ENCODE assay signal across 8 cellular contexts in the genomic region with DNA sequence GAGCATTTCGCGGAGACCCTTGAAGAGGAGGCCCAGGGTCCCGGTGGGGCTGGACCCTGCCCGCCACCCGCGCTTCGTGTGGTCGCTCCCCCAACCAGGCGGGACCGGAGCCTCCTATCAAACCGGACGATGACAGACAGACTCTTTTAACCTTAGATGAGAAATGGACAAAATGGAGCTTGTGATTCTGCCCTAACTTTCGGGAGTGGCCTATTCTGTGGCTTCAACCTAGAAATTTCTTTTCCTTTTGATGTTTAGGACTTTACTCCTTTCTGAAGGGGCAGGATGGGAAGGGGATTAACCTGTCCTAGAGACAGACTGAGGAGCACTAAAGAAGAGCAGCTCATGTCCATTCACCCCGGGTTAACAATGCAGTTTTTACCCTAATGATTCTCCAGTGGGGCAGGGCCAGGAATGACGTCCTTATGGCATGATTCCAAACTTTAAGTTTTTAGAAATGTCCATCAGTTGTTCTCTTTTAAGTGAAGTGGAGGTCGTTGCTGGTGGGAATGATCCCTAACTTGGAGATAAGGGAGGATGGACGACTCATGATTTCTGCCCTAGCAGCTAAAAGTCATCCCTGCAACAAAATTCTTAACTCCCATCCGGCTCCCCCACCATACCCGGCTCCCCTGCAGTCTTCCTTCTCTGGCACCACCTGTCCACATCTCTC. TPM values are rescaled to one million over a fixed set of nuclear protein-coding genes. Genes with fewer than 3 reads are reported as not detected.
A peak's percentile ranks its signal among the peaks of the same experiment; 100 is the strongest.
DNase-seq lines count a peak whose midpoint lies in the region; ATAC-seq and TF ChIP-seq lines count a peak whose summit lies in the region.

No MANE protein-coding gene starts in this region.

- no peaks in the 10 kb centered on the region for H3K9me3 Mint-ChIP-seq in activated CD4-positive, alpha-beta memory T cell treated with anti-CD3 and anti-CD28 coated beads for 36 hours

- H3K27me3 ChIP-seq in gastroesophageal sphincter: no peaks in the 10 kb centered on the region
- H3K27me3 ChIP-seq in ovary: no peaks in the 10 kb centered on the region

- H3K4me1 ChIP-seq in gastroesophageal sphincter: peaks cover 0 to 18% (median 3%) of the 10 kb centered on the region in 3 donors
- H3K4me1 ChIP-seq in ovary (ENCODE audit: insufficient read depth): peaks cover 3% of the 10 kb centered on the region

- ATAC-seq in HG03342 (IDR thresholded peaks at IDR 0.05; ENCODE audit: unreplicated experiment) (peak; percentile 1), gastroesophageal sphincter (no peak), GM18907 (IDR thresholded peaks at IDR 0.05; ENCODE audit: unreplicated experiment) (no peak)

- H3K36me3 ChIP-seq in gastroesophageal sphincter: peaks cover 0 to 24% of the 10 kb centered on the region in 2 donors
- H3K36me3 ChIP-seq in ovary: no peaks in the 10 kb centered on the region

- peak overlapping the region; percentile 89 for H3K27ac Mint-ChIP-seq in activated CD4-positive, alpha-beta memory T cell treated with anti-CD3 and anti-CD28 coated beads for 36 hours

- WGBS in gastroesophageal sphincter (ENCODE audit: low coverage in 1 of 2), 2 donors: 7 to 23% methylated on average over 5 to 6 of the region's 19 CpGs
- 6 to 10% (median 9%) methylated on average over 19 of the region's 19 CpGs for WGBS in ovary, 3 donors

- TF ChIP-seq CTCF in gastroesophageal sphincter (IDR thresholded peaks at IDR 0.05): no peak
- TF ChIP-seq CTCF in ovary (IDR thresholded peaks at IDR 0.05): no peak

- peak overlapping the region; percentile 96 for H3K4me3 Mint-ChIP-seq in activated CD4-positive, alpha-beta memory T cell treated with anti-CD3 and anti-CD28 coated beads for 36 hours

- H3K4me3 ChIP-seq in gastroesophageal sphincter (peak overlapping the region; percentile 79 to 84), ovary (peak overlapping the region; percentile 73)

- TF ChIP-seq EP300 in gastroesophageal sphincter (IDR thresholded peaks at IDR 0.05): no peak
- no peak for TF ChIP-seq EP300 in ovary (IDR thresholded peaks at IDR 0.05)

- intact Hi-C loops in activated CD4-positive, alpha-beta memory T cell treated with anti-CD3 and anti-CD28 coated beads for 36 hours (cut with micrococcal nuclease): loop anchor here (5.0 to 10.0 kb wide), 5 partner anchors 244 to 954 kb away; a partner anchor contains a TSS
- intact Hi-C loops in ovary (cut with DNase I): no loop called here

- DNase-seq in NCI-H2227 (lab: John Stamatoyannopoulos, UW; ENCODE audit: unreplicated experiment) (peak; percentile 6), NCI-H2227 treated with DMSO at 0.1 percent for 48 hours (lab: John Stamatoyannopoulos, UW) (no peak), ovary (no peak)
- DNase-seq in activated CD4-positive, alpha-beta memory T cell treated with anti-CD3 and anti-CD28 coated beads for 36 hours: no peak
- no peak for DNase-seq in stimulated activated CD4-positive, alpha-beta T cell treated with anti-CD3 and anti-CD28 coated beads, Interleukin-2, amount 100 ng/mL, for 24 hours

- CTCF ChIA-PET in activated CD4-positive, alpha-beta memory T cell treated with anti-CD3 and anti-CD28 coated beads for 36 hours (lab: Charles Lee): no interaction called here

- H3K27ac ChIP-seq in gastroesophageal sphincter: peak overlapping the region; percentile 31 to 94 (median 93)
- H3K27ac ChIP-seq in ovary: peak overlapping the region; percentile 60 to 83

- H3K4me1 Mint-ChIP-seq in activated CD4-positive, alpha-beta memory T cell treated with anti-CD3 and anti-CD28 coated beads for 36 hours (ENCODE audit: low read depth): peaks cover 14% of the 10 kb centered on the region

- H3K36me3 Mint-ChIP-seq in activated CD4-positive, alpha-beta memory T cell treated with anti-CD3 and anti-CD28 coated beads for 36 hours: peaks cover 5% of the 10 kb centered on the region

- TF ChIP-seq POLR2A in gastroesophageal sphincter (IDR thresholded peaks at IDR 0.05): no peak
- no peak for TF ChIP-seq POLR2A in ovary (IDR thresholded peaks at IDR 0.05)

- H3K27me3 Mint-ChIP-seq in activated CD4-positive, alpha-beta memory T cell treated with anti-CD3 and anti-CD28 coated beads for 36 hours: no peaks in the 10 kb centered on the region

- POLR2A ChIA-PET in activated CD4-positive, alpha-beta memory T cell treated with anti-CD3 and anti-CD28 coated beads for 36 hours (lab: Charles Lee): interaction anchor here (0.6 to 1.8 kb wide), 3 partner anchors 15 to 497 kb away, joined by 3 to 12 read pairs (median 6); a partner anchor contains a TSS

- H3K9me3 ChIP-seq in gastroesophageal sphincter (no peaks in the 10 kb centered on the region), ovary (no peaks in the 10 kb centered on the region)

RNA-seq across cellular contexts. Expression of a gene that starts 1.0 kb away (rescaled TPM):
- 10 to 100 TPM; 11.1 to 12.5 TPM for total RNA-seq in activated CD4-positive, alpha-beta memory T cell treated with anti-CD3 and anti-CD28 coated beads for 36 hours
- total RNA-seq in gastroesophageal sphincter: 10 to 100 TPM; 21.9 to 42.0 (median 24.4) TPM
- total RNA-seq in ovary: 10 to 100 TPM; 12.6 to 22.8 (median 17.4) TPM
- polyA plus RNA-seq in ovary: 10 to 100 TPM; 16.0 to 20.7 TPM

RNA-seq across cellular contexts. Expression of a gene that starts 15.4 kb away (rescaled TPM):
- total RNA-seq in activated CD4-positive, alpha-beta memory T cell treated with anti-CD3 and anti-CD28 coated beads for 36 hours: under 1 TPM; 0.33 to 0.58 TPM
- total RNA-seq in gastroesophageal sphincter: 10 to 100 TPM in 1 of 4 donors, 1 to 10 TPM in 3; 1.7 to 10.1 (median 3.2) TPM
- total RNA-seq in ovary: 1 to 10 TPM; 2.9 to 7.1 (median 6.0) TPM
- polyA plus RNA-seq in ovary: 1 to 10 TPM; 3.1 to 5.4 TPM

RNA-seq across cellular contexts. Expression of a gene that starts 54.2 kb away (rescaled TPM):
- total RNA-seq in activated CD4-positive, alpha-beta memory T cell treated with anti-CD3 and anti-CD28 coated beads for 36 hours: not detected
- total RNA-seq in gastroesophageal sphincter: not detected
- not detected for total RNA-seq in ovary
- not detected for polyA plus RNA-seq in ovary
